In genomic region chr10:128268015-128268722, GRCh38 we compare ENCODE assay signal across 9 cellular contexts.
DNase-seq lines count a peak whose midpoint lies in the region; ATAC-seq and TF ChIP-seq lines count a peak whose summit lies in the region.
"Had no signal": no experiment of that assay in that cellular context is flagged by ENCODE, and none has a peak within 500 bp of the region (broad histone marks: within the 10 kb centered on the region; RNA-seq: fewer than 3 reads in every experiment).

No MANE protein-coding gene starts in this region.

- peak; percentile 53 for TF ChIP-seq CTCF in 22Rv1 (IDR thresholded peaks at IDR 0.05)
- TF ChIP-seq CTCF in GM12865 (IDR thresholded peaks at IDR 0.05; ENCODE audit: insufficient read depth, low read depth, low read length, missing control alignments) = peak; percentile 50

- DNase-seq in GM12865 (ENCODE audit: low read depth) (peak; percentile 17), NCI-H69 (lab: John Stamatoyannopoulos, UW) (peak; percentile 20), erythroblast (lab: John Stamatoyannopoulos, UW) (peak; percentile 2 to 19), putamen (ENCODE audit: low spot score) (peak; percentile 1)
- DNase-seq: activated naive CD8-positive, alpha-beta T cell treated with anti-CD3 and anti-CD28 coated beads, Interleukin-2, amount 10 ng/mL, durations not matched to agents 7 days and 5 days had no signal

- no peak overlapping the region for H3K27ac ChIP-seq in 22Rv1

- H3K4me3 ChIP-seq in GM12865 (ENCODE audit: low read depth, low read length) = no peak overlapping the region

- no peak for TF ChIP-seq POLR2A in erythroblast (IDR thresholded peaks at IDR 0.05; ENCODE audit: low read length)

- ATAC-seq in GM21515 (IDR thresholded peaks at IDR 0.05; ENCODE audit: unreplicated experiment) = no peak
- ATAC-seq in GM21737 (IDR thresholded peaks at IDR 0.05; ENCODE audit: unreplicated experiment) = no peak
- ATAC-seq in GM21825 (IDR thresholded peaks at IDR 0.05; ENCODE audit: unreplicated experiment) = no peak
